Comparison of ENCODE assay signal across 10 cellular contexts in the genomic region with DNA sequence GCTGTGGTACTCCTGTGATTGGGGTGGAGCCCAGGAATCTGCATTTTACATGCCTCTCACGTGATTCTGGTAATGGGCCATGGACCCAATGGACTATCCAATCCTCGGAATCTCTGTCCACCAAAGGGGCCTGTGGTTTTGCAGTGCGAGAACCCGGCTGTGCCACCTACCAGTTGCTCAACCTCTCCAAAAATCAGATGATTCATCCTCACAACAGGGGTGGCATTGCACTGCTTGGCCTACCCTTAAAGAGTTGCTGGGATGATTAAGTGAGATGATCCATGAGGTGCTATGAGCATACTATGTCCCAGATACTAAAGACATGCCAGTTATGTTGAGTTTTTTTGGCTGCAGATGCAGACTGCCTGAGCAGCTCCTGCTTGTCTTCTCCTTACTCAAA. TPM values are rescaled to one million over a fixed set of nuclear protein-coding genes. Genes with fewer than 3 reads are reported as not detected.
DNase-seq lines count a peak whose midpoint lies in the region; ATAC-seq and TF ChIP-seq lines count a peak whose summit lies in the region.
"Had no signal": no experiment of that assay in that cellular context is flagged by ENCODE, and none has a peak within 500 bp of the region (broad histone marks: within the 10 kb centered on the region; RNA-seq: fewer than 3 reads in every experiment).

No MANE protein-coding gene starts in this region.

- DNase-seq in activated CD4-positive, alpha-beta T cell treated with anti-CD3 and anti-CD28 coated beads, Interleukin-2, amount 10 ng/mL, durations not matched to agents 24 days and 14 days = peak; percentile 56
- no peak for DNase-seq in activated CD4-positive, alpha-beta T cell treated with anti-CD3 and anti-CD28 coated beads, Interleukin-2, amount 50 U/mL, for 48 hours
- DNase-seq in NB4 (ENCODE audit: low read depth) (peak; percentile 76), sigmoid colon (no peak), HPDE6-E6E7 (ENCODE audit: extremely low spot score) (no peak)
- no peak for DNase-seq in central memory CD8-positive, alpha-beta T cell (ENCODE audit: low spot score in 2 of 2)
- DNase-seq: activated gamma-delta T cell treated with Interleukin-2 at 50 U/mL for 16 hours, occipital lobe had no signal

- peaks cover 0 to 62% (median 47%) of the 10 kb centered on the region in 4 donors for H3K4me1 ChIP-seq in sigmoid colon

- no peak for ATAC-seq in central memory CD8-positive, alpha-beta T cell (replicated peaks; ENCODE audit: extremely low read depth, poor library complexity, severe bottlenecking)
- ATAC-seq in GM18858 (IDR thresholded peaks at IDR 0.05; ENCODE audit: unreplicated experiment) (no peak), HG03039 (IDR thresholded peaks at IDR 0.05; ENCODE audit: unreplicated experiment) (no peak)

- no peaks in the 10 kb centered on the region for H3K27me3 Mint-ChIP-seq in activated CD4-positive, alpha-beta T cell treated with anti-CD3 and anti-CD28 coated beads, Interleukin-2, amount 10 ng/mL, durations not matched to agents 24 days and 14 days
- no peaks in the 10 kb centered on the region for H3K27me3 Mint-ChIP-seq in central memory CD8-positive, alpha-beta T cell

- H3K4me3 Mint-ChIP-seq in activated CD4-positive, alpha-beta T cell treated with anti-CD3 and anti-CD28 coated beads, Interleukin-2, amount 10 ng/mL, durations not matched to agents 24 days and 14 days = peak overlapping the region; percentile 97
- peak overlapping the region; percentile 98 for H3K4me3 Mint-ChIP-seq in central memory CD8-positive, alpha-beta T cell

- peak overlapping the region in 3 of 4 donors; percentile 92 to 99 (median 97) for H3K27ac ChIP-seq in sigmoid colon

- peak overlapping the region; percentile 81 for H3K4me3 ChIP-seq in NB4 (ENCODE audit: low read depth, low read length)
- no peak overlapping the region for H3K4me3 ChIP-seq in sigmoid colon

- H3K27ac Mint-ChIP-seq in activated CD4-positive, alpha-beta T cell treated with anti-CD3 and anti-CD28 coated beads, Interleukin-2, amount 10 ng/mL, durations not matched to agents 24 days and 14 days = peak overlapping the region; percentile 14
- peak overlapping the region; percentile 95 for H3K27ac Mint-ChIP-seq in central memory CD8-positive, alpha-beta T cell (ENCODE audit: low read depth)

- H3K27me3 ChIP-seq in sigmoid colon = no peaks in the 10 kb centered on the region

- no peaks in the 10 kb centered on the region for H3K36me3 ChIP-seq in sigmoid colon

- peaks cover 52% of the 10 kb centered on the region for H3K4me1 Mint-ChIP-seq in activated CD4-positive, alpha-beta T cell treated with anti-CD3 and anti-CD28 coated beads, Interleukin-2, amount 10 ng/mL, durations not matched to agents 24 days and 14 days
- peaks cover 63% of the 10 kb centered on the region for H3K4me1 Mint-ChIP-seq in central memory CD8-positive, alpha-beta T cell

- H3K9me3 Mint-ChIP-seq in activated CD4-positive, alpha-beta T cell treated with anti-CD3 and anti-CD28 coated beads, Interleukin-2, amount 10 ng/mL, durations not matched to agents 24 days and 14 days = no peaks in the 10 kb centered on the region
- no peaks in the 10 kb centered on the region for H3K9me3 Mint-ChIP-seq in central memory CD8-positive, alpha-beta T cell

- H3K9me3 ChIP-seq in sigmoid colon = no peaks in the 10 kb centered on the region

- no peak for TF ChIP-seq EP300 in sigmoid colon (IDR thresholded peaks at IDR 0.05)

- WGBS in sigmoid colon, 2 donors = 70 to 79% methylated on average over 4 of the region's 4 CpGs

- TF ChIP-seq POLR2A in NB4 (IDR thresholded peaks at IDR 0.05; ENCODE audit: extremely low read depth, insufficient read length) (no peak), sigmoid colon (IDR thresholded peaks at IDR 0.05) (no peak)

- no peak for TF ChIP-seq CTCF in NB4 (IDR thresholded peaks at IDR 0.05; ENCODE audit: low read depth, low read length)
- TF ChIP-seq CTCF in sigmoid colon (IDR thresholded peaks at IDR 0.05) = no peak

- intact Hi-C loops in activated CD4-positive, alpha-beta T cell treated with anti-CD3 and anti-CD28 coated beads, Interleukin-2, amount 10 ng/mL, durations not matched to agents 24 days and 14 days (cut with micrococcal nuclease) = loop anchor here (5.0 kb wide), 1 partner anchor 538 kb away; the partner anchor contains the start of gene FEM1B
- intact Hi-C loops in sigmoid colon (cut with DNase I) = no loop called here

- peaks cover 38% of the 10 kb centered on the region for H3K36me3 Mint-ChIP-seq in activated CD4-positive, alpha-beta T cell treated with anti-CD3 and anti-CD28 coated beads, Interleukin-2, amount 10 ng/mL, durations not matched to agents 24 days and 14 days (ENCODE audit: low read depth)
- H3K36me3 Mint-ChIP-seq in central memory CD8-positive, alpha-beta T cell (ENCODE audit: insufficient read depth) = peaks cover 20% of the 10 kb centered on the region

RNA-seq across cellular contexts. Expression of gene ANP32A, which starts 5.1 kb away (rescaled TPM):
- 280 and 302 TPM in 2 replicates for total RNA-seq in activated CD4-positive, alpha-beta T cell treated with anti-CD3 and anti-CD28 coated beads, Interleukin-2, amount 10 ng/mL, durations not matched to agents 24 days and 14 days
- 10 to 100 TPM; 37.6 to 71.2 (median 58.9) TPM for total RNA-seq in sigmoid colon
- polyA plus RNA-seq in sigmoid colon = 100 to 1,000 TPM in 1 of 3 donors, 10 to 100 TPM in 2; 67.3 to 152 (median 82.1) TPM

Comparison
In these comparisons a context has a peak if more than half of its experiments do, and no peak if none do; other contexts are left out.
1. DNase-seq: peak in activated CD4-positive, alpha-beta T cell treated with anti-CD3 and anti-CD28 coated beads, Interleukin-2, amount 10 ng/mL, durations not matched to agents 24 days and 14 days (single experiment) and NB4 (single experiment); none in activated CD4-positive, alpha-beta T cell treated with anti-CD3 and anti-CD28 coated beads, Interleukin-2, amount 50 U/mL, for 48 hours (0 of 2), central memory CD8-positive, alpha-beta T cell (0 of 2), sigmoid colon (single experiment) and HPDE6-E6E7 (single experiment).